Comparison of ENCODE assay signal across 8 cellular contexts in genomic region chrX:10111364-10112148, GRCh38. TPM values are rescaled to one million over a fixed set of nuclear protein-coding genes. Genes with fewer than 3 reads are reported as not detected.
DNase-seq lines count a peak whose midpoint lies in the region; ATAC-seq and TF ChIP-seq lines count a peak whose summit lies in the region.

No MANE protein-coding gene starts in this region.

- no peak for TF ChIP-seq CTCF in GM13977 (IDR thresholded peaks at IDR 0.05; ENCODE audit: extremely low read depth, insufficient read depth, missing control alignments)
- no peak for TF ChIP-seq CTCF in heart left ventricle (IDR thresholded peaks at IDR 0.05)
- TF ChIP-seq CTCF in PC-9 (conservative IDR thresholded peaks at IDR 0.05): no peak
- no peak for TF ChIP-seq CTCF in smooth muscle cell (IDR thresholded peaks at IDR 0.05; ENCODE audit: borderline replicate concordance, insufficient read depth, poor library complexity, severe bottlenecking)

- CTCF ChIA-PET in activated CD8-positive, alpha-beta memory T cell treated with anti-CD3 and anti-CD28 coated beads, Interleukin-2, amount 10 ng/mL, durations not matched to agents 7 days and 5 days (lab: Charles Lee): interaction anchor here (0.7 to 8.0 kb wide), 10 partner anchors 8 to 114 kb away, joined by 3 to 47 read pairs (median 8); no protein-coding TSS in a partner anchor
- CTCF ChIA-PET in PC-9 (lab: Charles Lee): no interaction called here

- 35 to 75% (median 54%) methylated on average over 14 to 26 of the region's 26 CpGs for WGBS in heart left ventricle, 4 donors
- WGBS in smooth muscle cell (ENCODE audit: low lambda C conversion rate): 88% methylated on average over 25 of the region's 26 CpGs

- H3K27me3 ChIP-seq in heart left ventricle (no peaks in the 10 kb centered on the region), PC-9 (ENCODE audit: insufficient read depth, low read depth) (no peaks in the 10 kb centered on the region), smooth muscle cell (ENCODE audit: low read depth) (no peaks in the 10 kb centered on the region)

- H2AFZ ChIP-seq in PC-9: no peak overlapping the region
- no peak overlapping the region for H2AFZ ChIP-seq in smooth muscle cell (ENCODE audit: low read depth)

- H3K9ac ChIP-seq in smooth muscle cell (ENCODE audit: low read depth): no peak overlapping the region

- peaks cover 0 to 65% (median 30%) of the 10 kb centered on the region in 12 donors for H3K4me1 ChIP-seq in heart left ventricle
- H3K4me1 ChIP-seq in PC-9 (replicated peaks; ENCODE audit: insufficient read depth): no peaks in the 10 kb centered on the region
- no peaks in the 10 kb centered on the region for H3K4me1 ChIP-seq in smooth muscle cell (ENCODE audit: low read depth)

- H3K27ac ChIP-seq in heart left ventricle (peak overlapping the region in 8 of 12 donors; percentile 16 to 57 (median 40)), PC-9 (no peak overlapping the region), smooth muscle cell (ENCODE audit: low read depth) (no peak overlapping the region)

- no peaks in the 10 kb centered on the region for H3K79me2 ChIP-seq in PC-9 (ENCODE audit: low read depth)
- H3K79me2 ChIP-seq in smooth muscle cell (ENCODE audit: low read depth): no peaks in the 10 kb centered on the region

- ATAC-seq in HG03139 (IDR thresholded peaks at IDR 0.05; ENCODE audit: unreplicated experiment) (peak; percentile 52), heart left ventricle (peak; percentile 55 to 70 (median 61))
- ATAC-seq in activated CD8-positive, alpha-beta memory T cell treated with anti-CD3 and anti-CD28 coated beads, Interleukin-2, amount 10 ng/mL, durations not matched to agents 7 days and 5 days: peak; percentile 65

- H3K9me3 Mint-ChIP-seq in activated CD8-positive, alpha-beta memory T cell treated with anti-CD3 and anti-CD28 coated beads, Interleukin-2, amount 10 ng/mL, durations not matched to agents 7 days and 5 days (ENCODE audit: low read depth): no peaks in the 10 kb centered on the region

- H3K36me3 ChIP-seq in heart left ventricle: peaks cover 0 to 6% (median 0%) of the 10 kb centered on the region in 9 donors
- H3K36me3 ChIP-seq in PC-9 (ENCODE audit: low read depth): no peaks in the 10 kb centered on the region
- no peaks in the 10 kb centered on the region for H3K36me3 ChIP-seq in smooth muscle cell (ENCODE audit: low read depth)

- H3K4me3 ChIP-seq in heart left ventricle: no peak overlapping the region
- no peak overlapping the region for H3K4me3 ChIP-seq in PC-9
- H3K4me3 ChIP-seq in smooth muscle cell: no peak overlapping the region

- H3F3A ChIP-seq in PC-9 (ENCODE audit: insufficient read depth, low read depth): no peaks in the 10 kb centered on the region
- no peaks in the 10 kb centered on the region for H3F3A ChIP-seq in smooth muscle cell (ENCODE audit: low read depth)

- H3K27me3 Mint-ChIP-seq in activated CD8-positive, alpha-beta memory T cell treated with anti-CD3 and anti-CD28 coated beads, Interleukin-2, amount 10 ng/mL, durations not matched to agents 7 days and 5 days: no peaks in the 10 kb centered on the region

- intact Hi-C loops in heart left ventricle (cut with DNase I) (loop anchor here in 4 of 10 donors (2.0 to 10.0 kb wide), 6 partner anchors 29 to 1367 kb away; no protein-coding TSS in a partner anchor), PC-9 (cut with micrococcal nuclease; ENCODE audit: unreplicated experiment) (loop anchor here (10.0 kb wide), 1 partner anchor 1367 kb away; no protein-coding TSS in a partner anchor)

- H3K4me2 ChIP-seq in PC-9 (no peak overlapping the region), smooth muscle cell (no peak overlapping the region)

- no peaks in the 10 kb centered on the region for H3K9me3 ChIP-seq in heart left ventricle
- no peaks in the 10 kb centered on the region for H3K9me3 ChIP-seq in PC-9 (ENCODE audit: insufficient read depth, low read depth)
- H3K9me3 ChIP-seq in smooth muscle cell (replicated peaks; ENCODE audit: low read depth): no peaks in the 10 kb centered on the region

- H3K9me2 ChIP-seq in PC-9 (ENCODE audit: insufficient read depth): no peaks in the 10 kb centered on the region

- DNase-seq in GM13977 (ENCODE audit: low spot score): peak; percentile 70
- DNase-seq in activated CD8-positive, alpha-beta memory T cell treated with anti-CD3 and anti-CD28 coated beads, Interleukin-2, amount 10 ng/mL, durations not matched to agents 7 days and 5 days: peak; percentile 80
- peak in 1 of 5 donors; percentile 66 for DNase-seq in heart left ventricle
- DNase-seq in stimulated activated CD8-positive, alpha-beta memory T cell treated with anti-CD3 and anti-CD28 coated beads, Interleukin-4, amount 100 ng/mL, for 48 hours: peak; percentile 61
- no peak for DNase-seq in AML-193 (lab: John Stamatoyannopoulos, UW)
- no peak for DNase-seq in PC-9
- DNase-seq in smooth muscle cell (lab: John Stamatoyannopoulos, UW; ENCODE audit: unreplicated experiment): no peak

- peaks cover 67% of the 10 kb centered on the region for H3K4me1 Mint-ChIP-seq in activated CD8-positive, alpha-beta memory T cell treated with anti-CD3 and anti-CD28 coated beads, Interleukin-2, amount 10 ng/mL, durations not matched to agents 7 days and 5 days

- no peak for TF ChIP-seq POLR2A in heart left ventricle (IDR thresholded peaks at IDR 0.05)

- peak overlapping the region; percentile 74 for H3K4me3 Mint-ChIP-seq in activated CD8-positive, alpha-beta memory T cell treated with anti-CD3 and anti-CD28 coated beads, Interleukin-2, amount 10 ng/mL, durations not matched to agents 7 days and 5 days

- peak overlapping the region; percentile 99 for H3K27ac Mint-ChIP-seq in activated CD8-positive, alpha-beta memory T cell treated with anti-CD3 and anti-CD28 coated beads, Interleukin-2, amount 10 ng/mL, durations not matched to agents 7 days and 5 days

- no TSS peak for BruUV-seq in PC-9 (replicated peaks; lab: Mats Ljungman, UMichigan)

- H4K20me1 ChIP-seq in PC-9 (ENCODE audit: insufficient read depth) (no peaks in the 10 kb centered on the region), smooth muscle cell (ENCODE audit: low read depth) (no peaks in the 10 kb centered on the region)

- in situ Hi-C loops in GM13977 (cut with MboI; ENCODE audit: low pct_unique_long_range_greater_than_20kb, low sequenced_read_pairs, unreplicated experiment): loop anchor here (10.0 kb wide), 2 partner anchors 117 to 237 kb away; no protein-coding TSS in a partner anchor

- POLR2A ChIA-PET in PC-9 (lab: Charles Lee; ENCODE audit: unreplicated experiment): no interaction called here

- H3K36me3 Mint-ChIP-seq in activated CD8-positive, alpha-beta memory T cell treated with anti-CD3 and anti-CD28 coated beads, Interleukin-2, amount 10 ng/mL, durations not matched to agents 7 days and 5 days: peaks cover 18% of the 10 kb centered on the region

RNA-seq across cellular contexts. Expression of gene CLCN4, which starts 45.2 kb away (rescaled TPM):
- total RNA-seq in activated CD8-positive, alpha-beta memory T cell treated with anti-CD3 and anti-CD28 coated beads, Interleukin-2, amount 10 ng/mL, durations not matched to agents 7 days and 5 days: under 1 TPM; 0.03 to 0.16 TPM
- total RNA-seq in heart left ventricle: 10 to 100 TPM; 20.3 to 39.0 (median 29.8) TPM
- polyA plus RNA-seq in heart left ventricle: 1 to 10 TPM; 6.4 to 8.2 TPM
- 3.1 and 4.4 TPM in 2 replicates for total RNA-seq in PC-9 (2021)
- 2.5 and 3.0 TPM in 2 replicates for total RNA-seq in smooth muscle cell
- polyA plus RNA-seq in smooth muscle cell: 2.1 and 3.1 TPM in 2 replicates

Comparison
In these comparisons a context has a peak if more than half of its experiments do, and no peak if none do; other contexts are left out.
1. DNase-seq: peak in GM13977 (single experiment), activated CD8-positive, alpha-beta memory T cell treated with anti-CD3 and anti-CD28 coated beads, Interleukin-2, amount 10 ng/mL, durations not matched to agents 7 days and 5 days (single experiment) and stimulated activated CD8-positive, alpha-beta memory T cell treated with anti-CD3 and anti-CD28 coated beads, Interleukin-4, amount 100 ng/mL, for 48 hours (single experiment); none in AML-193 (0 of 2), PC-9 (0 of 2) and smooth muscle cell (single experiment).
2. H3K27ac ChIP-seq: peak in heart left ventricle (8 of 12); none in PC-9 (single experiment) and smooth muscle cell (single experiment).
3. Peak in every context shown above with its lines, with median percentiles within 50 percentile points of each other: ATAC-seq.